In the genomic region with DNA sequence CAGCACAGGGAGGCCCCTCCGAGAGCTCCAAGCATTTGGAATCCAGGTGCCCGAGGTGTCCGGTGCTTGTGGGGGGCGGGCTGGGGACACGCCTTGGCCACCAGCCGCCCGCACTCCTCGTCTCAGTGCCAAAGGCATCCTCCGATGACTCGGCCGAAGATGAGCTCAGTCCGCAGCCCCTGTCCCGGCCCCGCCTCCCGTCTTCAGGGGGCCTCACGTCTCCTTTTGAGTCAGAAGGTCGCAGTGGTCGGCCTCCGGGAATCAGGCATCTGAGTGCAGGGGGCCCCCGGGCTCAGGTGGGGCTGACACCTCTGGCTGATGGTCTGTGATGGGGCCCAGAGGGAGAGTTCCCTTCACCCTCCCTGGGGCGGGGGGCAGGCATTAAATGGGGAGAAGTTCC, we compare ENCODE assay signal across 20 cellular contexts.
DNase-seq lines count a peak whose midpoint lies in the region; ATAC-seq and TF ChIP-seq lines count a peak whose summit lies in the region.
"Had no signal": no experiment of that assay in that cellular context is flagged by ENCODE, and none has a peak within 500 bp of the region (broad histone marks: within the 10 kb centered on the region; RNA-seq: fewer than 3 reads in every experiment).

No MANE protein-coding gene starts in this region.

- no peak overlapping the region for H3K9ac ChIP-seq in SK-N-SH

- no peak overlapping the region for H2AFZ ChIP-seq in SK-N-SH (ENCODE audit: low read depth)
- H2AFZ ChIP-seq: PC-9 had no signal

- no peaks in the 10 kb centered on the region for H3K27me3 Mint-ChIP-seq in IgD-negative memory B cell
- no peaks in the 10 kb centered on the region for H3K27me3 Mint-ChIP-seq in stimulated activated memory B cell treated with anti-CD40 and anti-IgM and Interleukin-4, amounts not matched to agents 10 μg/mL and 1 μg/mL and 100 μg/mL, for 72 hours
- no peaks in the 10 kb centered on the region for H3K27me3 Mint-ChIP-seq in activated T-helper 2 cell treated with anti-CD3 and anti-CD28 coated beads, Interferon-gamma antibody, Interleukin-2, Interleukin-4, amounts not matched to agents 10 μg/mL and 5 μg/mL and 100 μg/mL, durations not matched to agents 14 hours and 24 hours and 36 hours (ENCODE audit: low read depth)
- H3K27me3 Mint-ChIP-seq: CD4-positive, alpha-beta memory T cell had no signal

- WGBS in SK-N-SH (ENCODE audit: low lambda C conversion rate), result 5% methylated on average over 6 of the region's 21 CpGs

- H3K9me2 ChIP-seq in SK-N-SH, result no peaks in the 10 kb centered on the region

- peaks cover 74% of the 10 kb centered on the region for H3K27me3 ChIP-seq in SK-N-SH (ENCODE audit: insufficient read depth)

- H3K27ac Mint-ChIP-seq in IgD-negative memory B cell, result peak overlapping the region in 2 of 3 donors; percentile 23 to 90
- H3K27ac Mint-ChIP-seq in stimulated activated memory B cell treated with anti-CD40 and anti-IgM and Interleukin-4, amounts not matched to agents 10 μg/mL and 1 μg/mL and 100 μg/mL, for 72 hours, result peak overlapping the region; percentile 72
- H3K27ac Mint-ChIP-seq in activated T-helper 2 cell treated with anti-CD3 and anti-CD28 coated beads, Interferon-gamma antibody, Interleukin-2, Interleukin-4, amounts not matched to agents 10 μg/mL and 5 μg/mL and 100 μg/mL, durations not matched to agents 14 hours and 24 hours and 36 hours, result no peak overlapping the region

- DNase-seq in SK-N-SH (no peak), iPS-NIHi11 (ENCODE audit: low spot score) (peak; percentile 62), NCI-H69 (lab: John Stamatoyannopoulos, UW) (no peak), COR-L47 (lab: John Stamatoyannopoulos, UW) (no peak)
- DNase-seq in activated T-helper 2 cell treated with anti-CD3 and anti-CD28 coated beads, Interferon-gamma antibody, Interleukin-2, Interleukin-4, amounts not matched to agents 10 μg/mL and 5 μg/mL and 100 μg/mL, durations not matched to agents 14 hours and 24 hours and 36 hours (ENCODE audit: low spot score), result no peak
- DNase-seq: AML-193; Calu3; CD4-positive, alpha-beta memory T cell; KG1; NCI-H1105 treated with DMSO at 0.1 percent for 48 hours; NCI-H510A; NCI-H82; PC-9; SIG-M5 had no signal

- H3K79me2 ChIP-seq in SK-N-SH (ENCODE audit: insufficient read depth), result no peaks in the 10 kb centered on the region

- TF ChIP-seq EP300 in SK-N-SH (IDR thresholded peaks at IDR 0.05; ENCODE audit: borderline replicate concordance in 1 of 2, low read depth in 1 of 2, low read length in 1 of 2), result no peak

- H3F3A ChIP-seq in SK-N-SH (replicated peaks; ENCODE audit: insufficient read depth), result no peaks in the 10 kb centered on the region

- POLR2A ChIA-PET in SK-N-SH (lab: Yijun Ruan, JAX), result no interaction called here

- H3K4me2 ChIP-seq in SK-N-SH, result no peak overlapping the region
- H3K4me2 ChIP-seq: PC-9 had no signal

- no peaks in the 10 kb centered on the region for H3K36me3 ChIP-seq in SK-N-SH (replicated peaks in 1 of 2; ENCODE audit: control insufficient read depth in 1 of 2, insufficient read depth in 2 of 2, low read length in 1 of 2)

- TF ChIP-seq CTCF in SK-N-SH (IDR thresholded peaks at IDR 0.05), result no peak

- H3K9me3 Mint-ChIP-seq in IgD-negative memory B cell, result no peaks in the 10 kb centered on the region
- no peaks in the 10 kb centered on the region for H3K9me3 Mint-ChIP-seq in stimulated activated memory B cell treated with anti-CD40 and anti-IgM and Interleukin-4, amounts not matched to agents 10 μg/mL and 1 μg/mL and 100 μg/mL, for 72 hours
- no peaks in the 10 kb centered on the region for H3K9me3 Mint-ChIP-seq in activated T-helper 2 cell treated with anti-CD3 and anti-CD28 coated beads, Interferon-gamma antibody, Interleukin-2, Interleukin-4, amounts not matched to agents 10 μg/mL and 5 μg/mL and 100 μg/mL, durations not matched to agents 14 hours and 24 hours and 36 hours

- no peak for TF ChIP-seq RAD21 in SK-N-SH (IDR thresholded peaks at IDR 0.05; ENCODE audit: low read length)

- no peak overlapping the region for H3K27ac ChIP-seq in SK-N-SH (ENCODE audit: low read depth in 2 of 2, low read length in 1 of 2)
- H3K27ac ChIP-seq: 22Rv1, PC-9, RWPE1 had no signal

- H3K4me1 ChIP-seq in SK-N-SH (ENCODE audit: control insufficient read depth in 1 of 2, insufficient read depth in 2 of 2, low read depth in 1 of 2, low read length in 1 of 2), result no peaks in the 10 kb centered on the region

- H3K9me3 ChIP-seq in SK-N-SH, result no peaks in the 10 kb centered on the region

- intact Hi-C loops in activated T-helper 2 cell treated with anti-CD3 and anti-CD28 coated beads, Interferon-gamma antibody, Interleukin-2, Interleukin-4, amounts not matched to agents 10 μg/mL and 5 μg/mL and 100 μg/mL, durations not matched to agents 14 hours and 24 hours and 36 hours (cut with micrococcal nuclease), result no loop called here

- H4K20me1 ChIP-seq in SK-N-SH (ENCODE audit: insufficient read depth), result no peaks in the 10 kb centered on the region

- peak overlapping the region in 1 of 4 donors; percentile 66 for H3K4me3 Mint-ChIP-seq in IgD-negative memory B cell
- H3K4me3 Mint-ChIP-seq in stimulated activated memory B cell treated with anti-CD40 and anti-IgM and Interleukin-4, amounts not matched to agents 10 μg/mL and 1 μg/mL and 100 μg/mL, for 72 hours, result no peak overlapping the region
- no peak overlapping the region for H3K4me3 Mint-ChIP-seq in activated T-helper 2 cell treated with anti-CD3 and anti-CD28 coated beads, Interferon-gamma antibody, Interleukin-2, Interleukin-4, amounts not matched to agents 10 μg/mL and 5 μg/mL and 100 μg/mL, durations not matched to agents 14 hours and 24 hours and 36 hours (ENCODE audit: low read depth)
- H3K4me3 Mint-ChIP-seq: CD4-positive, alpha-beta memory T cell had no signal

- H3K4me3 ChIP-seq in SK-N-SH (ENCODE audit: low read depth in 2 of 2, low read length in 1 of 2), result no peak overlapping the region
- H3K4me3 ChIP-seq: PC-9 had no signal

- peak; percentile 17; the same call in 1 of the 3 replicates for ATAC-seq in SK-N-SH treated with all-trans-retinoic acid at 6 μM for 48 hours
- no peak for ATAC-seq in stimulated activated memory B cell treated with anti-CD40 and anti-IgM and Interleukin-4, amounts not matched to agents 10 μg/mL and 1 μg/mL and 100 μg/mL, for 72 hours
- ATAC-seq: HepG2 had no signal

- CTCF ChIA-PET in SK-N-SH (lab: Yijun Ruan, JAX), result no interaction called here

- peaks cover 4% of the 10 kb centered on the region for H3K36me3 Mint-ChIP-seq in IgD-negative memory B cell
- H3K36me3 Mint-ChIP-seq in stimulated activated memory B cell treated with anti-CD40 and anti-IgM and Interleukin-4, amounts not matched to agents 10 μg/mL and 1 μg/mL and 100 μg/mL, for 72 hours, result peaks cover 53% of the 10 kb centered on the region
- H3K36me3 Mint-ChIP-seq in activated T-helper 2 cell treated with anti-CD3 and anti-CD28 coated beads, Interferon-gamma antibody, Interleukin-2, Interleukin-4, amounts not matched to agents 10 μg/mL and 5 μg/mL and 100 μg/mL, durations not matched to agents 14 hours and 24 hours and 36 hours (ENCODE audit: low read depth), result peaks cover 58% of the 10 kb centered on the region

- peaks cover 15 to 20% (median 19%) of the 10 kb centered on the region in 3 donors for H3K4me1 Mint-ChIP-seq in IgD-negative memory B cell
- peaks cover 33% of the 10 kb centered on the region for H3K4me1 Mint-ChIP-seq in stimulated activated memory B cell treated with anti-CD40 and anti-IgM and Interleukin-4, amounts not matched to agents 10 μg/mL and 1 μg/mL and 100 μg/mL, for 72 hours
- peaks cover 2% of the 10 kb centered on the region for H3K4me1 Mint-ChIP-seq in activated T-helper 2 cell treated with anti-CD3 and anti-CD28 coated beads, Interferon-gamma antibody, Interleukin-2, Interleukin-4, amounts not matched to agents 10 μg/mL and 5 μg/mL and 100 μg/mL, durations not matched to agents 14 hours and 24 hours and 36 hours (ENCODE audit: low read depth)
- H3K4me1 Mint-ChIP-seq: CD4-positive, alpha-beta memory T cell had no signal

TF ChIP-seq in SK-N-SH treated with all-trans-retinoic acid at 6 μM for 48 hours, 23 proteins besides CTCF, POLR2A, EP300 and RAD21 (continues in another document):
- TF ChIP-seq ZNF8 (CRISPR knock-in tag; IDR thresholded peaks at IDR 0.05), result no peak
- TF ChIP-seq, protein P1, sequence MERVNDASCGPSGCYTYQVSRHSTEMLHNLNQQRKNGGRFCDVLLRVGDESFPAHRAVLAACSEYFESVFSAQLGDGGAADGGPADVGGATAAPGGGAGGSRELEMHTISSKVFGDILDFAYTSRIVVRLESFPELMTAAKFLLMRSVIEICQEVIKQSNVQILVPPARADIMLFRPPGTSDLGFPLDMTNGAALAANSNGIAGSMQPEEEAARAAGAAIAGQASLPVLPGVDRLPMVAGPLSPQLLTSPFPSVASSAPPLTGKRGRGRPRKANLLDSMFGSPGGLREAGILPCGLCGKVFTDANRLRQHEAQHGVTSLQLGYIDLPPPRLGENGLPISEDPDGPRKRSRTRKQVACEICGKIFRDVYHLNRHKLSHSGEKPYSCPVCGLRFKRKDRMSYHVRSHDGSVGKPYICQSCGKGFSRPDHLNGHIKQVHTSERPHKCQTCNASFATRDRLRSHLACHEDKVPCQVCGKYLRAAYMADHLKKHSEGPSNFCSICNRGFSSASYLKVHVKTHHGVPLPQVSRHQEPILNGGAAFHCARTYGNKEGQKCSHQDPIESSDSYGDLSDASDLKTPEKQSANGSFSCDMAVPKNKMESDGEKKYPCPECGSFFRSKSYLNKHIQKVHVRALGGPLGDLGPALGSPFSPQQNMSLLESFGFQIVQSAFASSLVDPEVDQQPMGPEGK (CRISPR knock-in tag; IDR thresholded peaks at IDR 0.05; ENCODE audit: borderline replicate concordance), result no peak
- no peak for TF ChIP-seq TCF4 (CRISPR knock-in tag; IDR thresholded peaks at IDR 0.05; ENCODE audit: borderline replicate concordance)

TF ChIP-seq in SK-N-SH, 30 proteins besides CTCF, POLR2A, EP300 and RAD21:
- TF ChIP-seq JUND (IDR thresholded peaks at IDR 0.05), result no peak
- TF ChIP-seq YY1 (IDR thresholded peaks at IDR 0.05; ENCODE audit: low read depth), result no peak
- no peak for TF ChIP-seq FOSL2 (IDR thresholded peaks at IDR 0.05; ENCODE audit: borderline replicate concordance, low read depth)
